1 cellular context compared by ENCODE assay signal in the genomic region with DNA sequence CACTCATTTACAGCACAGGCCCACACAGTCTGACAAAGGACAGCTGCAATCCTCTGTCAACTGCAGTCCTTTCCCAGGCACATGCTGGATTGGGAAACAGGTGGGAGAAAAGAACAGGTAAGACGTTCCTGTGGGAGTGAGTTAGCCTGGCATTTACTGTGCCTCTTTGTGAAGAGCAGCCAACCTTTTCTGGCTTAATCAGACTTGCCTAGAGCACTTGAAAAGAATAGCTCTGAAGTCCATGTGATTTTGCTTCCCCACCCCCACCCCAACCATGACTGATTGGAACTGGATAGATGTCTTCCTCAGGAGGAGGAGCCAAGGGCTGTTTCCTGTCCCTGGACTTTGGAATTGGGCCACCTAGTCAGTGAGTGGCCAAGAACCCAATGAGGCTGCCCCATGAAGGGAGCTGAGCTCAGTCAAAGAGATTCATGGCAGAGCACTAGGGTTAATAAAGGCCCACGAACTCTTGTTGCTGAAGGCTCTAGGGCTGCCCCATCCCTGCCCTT.
TF ChIP-seq lines count a peak whose summit lies in the region.

No MANE protein-coding gene starts in this region.

TF ChIP-seq in K562, 482 proteins besides CTCF, POLR2A, EP300 and RAD21:
- TF ChIP-seq, protein P1, sequence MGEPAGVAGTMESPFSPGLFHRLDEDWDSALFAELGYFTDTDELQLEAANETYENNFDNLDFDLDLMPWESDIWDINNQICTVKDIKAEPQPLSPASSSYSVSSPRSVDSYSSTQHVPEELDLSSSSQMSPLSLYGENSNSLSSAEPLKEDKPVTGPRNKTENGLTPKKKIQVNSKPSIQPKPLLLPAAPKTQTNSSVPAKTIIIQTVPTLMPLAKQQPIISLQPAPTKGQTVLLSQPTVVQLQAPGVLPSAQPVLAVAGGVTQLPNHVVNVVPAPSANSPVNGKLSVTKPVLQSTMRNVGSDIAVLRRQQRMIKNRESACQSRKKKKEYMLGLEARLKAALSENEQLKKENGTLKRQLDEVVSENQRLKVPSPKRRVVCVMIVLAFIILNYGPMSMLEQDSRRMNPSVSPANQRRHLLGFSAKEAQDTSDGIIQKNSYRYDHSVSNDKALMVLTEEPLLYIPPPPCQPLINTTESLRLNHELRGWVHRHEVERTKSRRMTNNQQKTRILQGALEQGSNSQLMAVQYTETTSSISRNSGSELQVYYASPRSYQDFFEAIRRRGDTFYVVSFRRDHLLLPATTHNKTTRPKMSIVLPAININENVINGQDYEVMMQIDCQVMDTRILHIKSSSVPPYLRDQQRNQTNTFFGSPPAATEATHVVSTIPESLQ (CRISPR knock-in tag; IDR thresholded peaks at IDR 0.05): no peak
- TF ChIP-seq ZC3H11A (IDR thresholded peaks at IDR 0.05; ENCODE audit: low read depth, low read length) (no peak), POLR2AphosphoS2 (IDR thresholded peaks at IDR 0.05; ENCODE audit: low read length) (no peak), MBD2 (IDR thresholded peaks at IDR 0.05; ENCODE audit: borderline replicate concordance, low read depth) (no peak), COPS2 (conservative IDR thresholded peaks at IDR 0.05) (no peak)
- TF ChIP-seq, protein P2, sequence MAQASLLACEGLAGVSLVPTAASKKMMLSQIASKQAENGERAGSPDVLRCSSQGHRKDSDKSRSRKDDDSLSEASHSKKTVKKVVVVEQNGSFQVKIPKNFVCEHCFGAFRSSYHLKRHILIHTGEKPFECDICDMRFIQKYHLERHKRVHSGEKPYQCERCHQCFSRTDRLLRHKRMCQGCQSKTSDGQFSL (CRISPR knock-in tag; IDR thresholded peaks at IDR 0.05): no peak
- TF ChIP-seq, protein P2 (tag; IDR thresholded peaks at IDR 0.05): no peak
